In the genomic region with DNA sequence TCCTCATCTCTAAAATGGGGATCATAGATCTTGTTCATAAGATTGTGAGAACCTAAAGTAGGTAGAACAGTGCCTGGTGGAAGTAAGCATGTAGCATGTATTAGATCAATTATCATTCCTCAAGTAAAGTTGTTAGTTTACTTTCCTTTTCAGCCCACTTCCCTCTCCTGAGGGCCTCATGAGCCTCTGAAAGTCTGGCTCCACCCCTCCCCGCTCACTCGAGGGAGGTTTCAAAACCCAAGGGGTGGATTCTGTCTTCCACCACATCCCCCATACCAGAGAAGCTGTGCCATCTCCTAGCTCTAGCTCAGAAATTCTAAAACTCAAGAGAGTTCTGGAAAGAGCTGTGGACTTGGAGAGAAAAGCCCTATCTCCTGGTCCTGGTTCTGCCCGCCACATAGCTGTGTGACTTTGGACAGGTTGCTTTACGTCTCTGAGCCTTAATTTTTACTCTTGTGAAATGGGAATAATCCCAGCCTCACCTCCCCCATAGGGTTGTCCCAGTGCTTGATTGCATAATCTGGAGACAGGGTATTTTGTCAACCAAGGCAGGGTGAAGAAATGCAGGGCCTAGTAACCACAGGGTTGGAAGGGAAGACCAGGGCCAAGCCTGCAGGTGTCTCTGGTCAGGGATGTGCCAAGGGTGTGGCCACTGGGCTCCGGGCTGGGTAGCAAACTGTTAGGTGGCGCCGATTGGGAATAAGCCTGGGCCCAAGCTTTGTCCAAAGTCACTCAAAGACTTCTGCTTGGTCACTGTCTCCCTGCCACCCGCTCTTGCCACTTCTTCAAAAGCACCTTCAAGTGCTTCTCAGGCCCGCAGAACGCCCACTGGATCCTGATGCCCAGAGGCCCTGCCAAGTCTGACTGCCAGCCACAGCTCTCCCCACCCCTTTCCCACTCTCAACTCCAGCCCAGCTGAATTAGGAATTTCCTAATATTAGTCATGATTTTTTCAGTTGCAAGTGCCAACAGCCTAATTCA, we compare ENCODE assay signal across 9 cellular contexts. TPM values are rescaled to one million over a fixed set of nuclear protein-coding genes. Genes with fewer than 3 reads are reported as not detected.
DNase-seq lines count a peak whose midpoint lies in the region; ATAC-seq, FAIRE-seq and TF ChIP-seq lines count a peak whose summit lies in the region.
"Had no signal": no experiment of that assay in that cellular context is flagged by ENCODE, and none has a peak within 500 bp of the region (broad histone marks: within the 10 kb centered on the region; RNA-seq: fewer than 3 reads in every experiment).

No MANE protein-coding gene starts in this region.

- H3K9ac ChIP-seq in astrocyte (ENCODE audit: low read length) = peak overlapping the region; percentile 90

- peak overlapping the region; percentile 34 for H3K4me2 ChIP-seq in astrocyte (ENCODE audit: low read length)

- TF ChIP-seq POLR2A in right lobe of liver (IDR thresholded peaks at IDR 0.05) = no peak

- H3K27ac ChIP-seq in astrocyte (ENCODE audit: low read depth, low read length) = peak overlapping the region; percentile 66
- no peak overlapping the region for H3K27ac ChIP-seq in right lobe of liver

- H3K36me3 ChIP-seq in astrocyte (ENCODE audit: insufficient read depth, low read length) (no peaks in the 10 kb centered on the region), right lobe of liver (no peaks in the 10 kb centered on the region)

- DNase-seq in Right ventricle myocardium inferior (ENCODE audit: missing footprints) (peak; percentile 65), cardiac septum (ENCODE audit: low spot score) (no peak), astrocyte (ENCODE audit: low read depth) (peak; percentile 76), right lobe of liver (peak in 1 of 3 donors; percentile 55), NK-92 (lab: John Stamatoyannopoulos, UW; ENCODE audit: unreplicated experiment) (no peak), NCI-H82 (lab: John Stamatoyannopoulos, UW) (no peak), GM19239 (ENCODE audit: insufficient read length, low spot score) (no peak)
- no peak for DNase-seq in activated T-cell treated with anti-CD3 and anti-CD28 coated beads, Interleukin-2, amount 50 U/mL, for 24 hours

- H4K20me1 ChIP-seq in astrocyte (ENCODE audit: insufficient read depth, low read length) = no peaks in the 10 kb centered on the region

- WGBS in right lobe of liver (ENCODE audit: insufficient coverage, low coverage, low lambda C conversion rate, missing lambda C conversion rate) = 61% methylated on average over 6 of the region's 10 CpGs

- H3K9me3 Mint-ChIP-seq in astrocyte (ENCODE audit: unreplicated experiment) = peaks cover 14% of the 10 kb centered on the region
- peaks cover 10% of the 10 kb centered on the region for H3K9me3 Mint-ChIP-seq in activated T-cell treated with anti-CD3 and anti-CD28 coated beads, Interleukin-2, amount 50 U/mL, for 24 hours

- H2AFZ ChIP-seq in astrocyte (ENCODE audit: low read depth, low read length) = no peak overlapping the region

- peaks cover 6% of the 10 kb centered on the region for H3K9me3 ChIP-seq in astrocyte (ENCODE audit: insufficient read depth, low read depth, low read length)
- no peaks in the 10 kb centered on the region for H3K9me3 ChIP-seq in right lobe of liver

- H3K36me3 Mint-ChIP-seq in astrocyte (ENCODE audit: low read depth, unreplicated experiment) = no peaks in the 10 kb centered on the region
- peaks cover 6% of the 10 kb centered on the region for H3K36me3 Mint-ChIP-seq in activated T-cell treated with anti-CD3 and anti-CD28 coated beads, Interleukin-2, amount 50 U/mL, for 24 hours (ENCODE audit: low read depth)
- H3K36me3 Mint-ChIP-seq: memory B cell had no signal

- peak overlapping the region; percentile 100 for H3K27ac Mint-ChIP-seq in astrocyte (ENCODE audit: unreplicated experiment)
- H3K27ac Mint-ChIP-seq in activated T-cell treated with anti-CD3 and anti-CD28 coated beads, Interleukin-2, amount 50 U/mL, for 24 hours = no peak overlapping the region
- H3K27ac Mint-ChIP-seq: memory B cell had no signal

- no peak for TF ChIP-seq CTCF in astrocyte (IDR thresholded peaks at IDR 0.05; ENCODE audit: insufficient read depth, low read depth, low read length)
- no peak for TF ChIP-seq CTCF in right lobe of liver (IDR thresholded peaks at IDR 0.05)

- intact Hi-C loops in Right ventricle myocardium inferior (cut with DNase I) = no loop called here
- intact Hi-C loops in cardiac septum (cut with DNase I) = no loop called here
- intact Hi-C loops in right lobe of liver (cut with DNase I) = no loop called here

- H3K27me3 ChIP-seq in astrocyte (ENCODE audit: insufficient read depth, low read length) (no peaks in the 10 kb centered on the region), right lobe of liver (no peaks in the 10 kb centered on the region)

- H3K4me1 ChIP-seq in astrocyte (ENCODE audit: insufficient read depth, low read length) (peaks cover 54% of the 10 kb centered on the region), right lobe of liver (peaks cover 0 to 51% (median 17%) of the 10 kb centered on the region in 4 donors)

- H3K4me1 Mint-ChIP-seq in astrocyte (ENCODE audit: low read depth, unreplicated experiment) = peaks cover 53% of the 10 kb centered on the region
- peaks cover 1% of the 10 kb centered on the region for H3K4me1 Mint-ChIP-seq in activated T-cell treated with anti-CD3 and anti-CD28 coated beads, Interleukin-2, amount 50 U/mL, for 24 hours (ENCODE audit: low read depth)

- peak overlapping the region; percentile 55 for H3K4me3 Mint-ChIP-seq in astrocyte (ENCODE audit: unreplicated experiment)
- H3K4me3 Mint-ChIP-seq in activated T-cell treated with anti-CD3 and anti-CD28 coated beads, Interleukin-2, amount 50 U/mL, for 24 hours = no peak overlapping the region
- H3K4me3 Mint-ChIP-seq: memory B cell had no signal

- ATAC-seq in Right ventricle myocardium inferior = peak; percentile 70
- ATAC-seq in right lobe of liver = peak in 3 of 4 donors; percentile 10 to 58 (median 25)

- H3K27me3 Mint-ChIP-seq in astrocyte (ENCODE audit: low read depth, unreplicated experiment) = no peaks in the 10 kb centered on the region
- H3K27me3 Mint-ChIP-seq in activated T-cell treated with anti-CD3 and anti-CD28 coated beads, Interleukin-2, amount 50 U/mL, for 24 hours = peaks cover 7% of the 10 kb centered on the region

- peaks cover 7% of the 10 kb centered on the region for H3K79me2 ChIP-seq in astrocyte (ENCODE audit: insufficient read depth, low read length)

- no peak for FAIRE-seq in astrocyte (lab: Jason Lieb, UNC)
- FAIRE-seq in GM19239 (lab: Jason Lieb, UNC) = no peak

- H3K4me3 ChIP-seq in astrocyte (ENCODE audit: insufficient read depth, low read depth, low read length) (no peak overlapping the region), right lobe of liver (no peak overlapping the region)

RNA-seq across cellular contexts. Expression of a gene that starts 20.4 kb away (rescaled TPM):
- 28.2 TPM for total RNA-seq in Right ventricle myocardium inferior
- 142 TPM for total RNA-seq in cardiac septum
- total RNA-seq in astrocyte = 12,796 and 18,656 TPM in 2 replicates
- total RNA-seq in right lobe of liver = 100 to 1,000 TPM in 1 of 6 experiments, 10 to 100 TPM in 4, 1 to 10 TPM in 1; 9.3 to 109 (median 34.7) TPM

RNA-seq across cellular contexts. Expression of a gene that starts 52.5 kb away (rescaled TPM):
- total RNA-seq in Right ventricle myocardium inferior (not detected), cardiac septum (not detected), astrocyte (18.3 and 28.2 TPM in 2 replicates), right lobe of liver (10 to 100 TPM in 1 of 6 experiments, 1 to 10 TPM in 5; 1.5 to 20.0 (median 8.7) TPM)

RNA-seq across cellular contexts. Expression of a gene that starts 56.0 kb away (rescaled TPM):
- 151 TPM for total RNA-seq in Right ventricle myocardium inferior
- 159 TPM for total RNA-seq in cardiac septum
- total RNA-seq in astrocyte = 0.32 TPM in 1 of 2 replicates, not detected in the other
- total RNA-seq in right lobe of liver = 1 to 10 TPM in 4 of 6 experiments, under 1 TPM in 2; 0.48 to 2.8 (median 1.6) TPM

Comparison
In these comparisons a context has a peak if more than half of its experiments do, and no peak if none do; other contexts are left out.
1. DNase-seq: peak in Right ventricle myocardium inferior (single experiment) and astrocyte (single experiment); none in cardiac septum (single experiment), NK-92 (single experiment), activated T-cell treated with anti-CD3 and anti-CD28 coated beads, Interleukin-2, amount 50 U/mL, for 24 hours (single experiment), NCI-H82 (single experiment) and GM19239 (single experiment).
2. RNA of a gene that starts 20.4 kb away (total RNA-seq): 12,796 to 18,656 TPM in astrocyte; 142 TPM in cardiac septum (single experiment), 9.3 to 109 TPM in right lobe of liver and 28.2 TPM in Right ventricle myocardium inferior (single experiment); every median in the first group is over 10 times any median in the second.
3. RNA of a gene that starts 56.0 kb away (total RNA-seq): 159 TPM in cardiac septum (single experiment) and 151 TPM in Right ventricle myocardium inferior (single experiment); 0.48 to 2.8 TPM in right lobe of liver and 0.32 TPM in astrocyte; every median in the first group is over 10 times any median in the second.